22 cellular contexts compared by ENCODE assay signal in genomic region chr17:71331754-71332153, GRCh38.
"Had no signal": no experiment of that assay in that cellular context is flagged by ENCODE, and none has a peak within 500 bp of the region (broad histone marks: within the 10 kb centered on the region; RNA-seq: fewer than 3 reads in every experiment).

No MANE protein-coding gene starts in this region.

- H3K27ac ChIP-seq: coronary artery, gastrocnemius medialis, left ventricle myocardium inferior, lower lobe of right lung, parathyroid adenoma, psoas muscle, sigmoid colon, skin epidermis, stomach, suprapubic skin, tibial artery, upper lobe of left lung, uterus had no signal

- H3K27me3 ChIP-seq: gastrocnemius medialis, sigmoid colon, stomach, suprapubic skin, tibial artery, upper lobe of left lung, uterus had no signal

- H2AFZ ChIP-seq: parathyroid adenoma had no signal

- H3K36me3 ChIP-seq: gastrocnemius medialis, left ventricle myocardium inferior, lower lobe of right lung, sigmoid colon, stomach, suprapubic skin, tibial artery, upper lobe of left lung, uterus had no signal

- H3K9ac ChIP-seq: parathyroid adenoma had no signal

- H3K4me1 ChIP-seq: gastrocnemius medialis, left ventricle myocardium inferior, parathyroid adenoma, sigmoid colon, tibial artery, uterus had no signal

- FAIRE-seq: keratinocyte had no signal

- DNase-seq: effector CD8-positive, alpha-beta T cell; gastrocnemius medialis; glutamatergic neuron; left cardiac atrium; left ventricle myocardium inferior; lower lobe of right lung; mesenchymal stem cell; naive thymus-derived CD4-positive, alpha-beta T cell; nephron progenitor cell; psoas muscle; sigmoid colon; stimulated activated CD4-positive, alpha-beta T cell treated with anti-CD3 and anti-CD28 coated beads, Interleukin-12 subunit alpha, Interleukin-12 subunit beta, amount 100 ng/mL, for 4 hours; stimulated activated naive CD4-positive, alpha-beta T cell; stomach; tibial artery; upper lobe of left lung; uterus had no signal

- ATAC-seq: gastrocnemius medialis; left cardiac atrium; lower lobe of right lung; naive thymus-derived CD4-positive, alpha-beta T cell; psoas muscle had no signal

- H3K9me3 ChIP-seq: gastrocnemius medialis, left ventricle myocardium inferior, lower lobe of right lung, psoas muscle, sigmoid colon, stomach, suprapubic skin, tibial artery, upper lobe of left lung, uterus had no signal

- H3K4me3 ChIP-seq: coronary artery, gastrocnemius medialis, left ventricle myocardium inferior, lower lobe of right lung, psoas muscle, sigmoid colon, skin epidermis, stomach, suprapubic skin, tibial artery, upper lobe of left lung, uterus had no signal

- H3K79me2 ChIP-seq: parathyroid adenoma had no signal
